5 cellular contexts compared by ENCODE assay signal in genomic region chr11:124127134-124127533, GRCh38. TPM values are rescaled to one million over a fixed set of nuclear protein-coding genes. Genes with fewer than 3 reads are reported as not detected.
"Had no signal": no experiment of that assay in that cellular context is flagged by ENCODE, and none has a peak within 500 bp of the region (broad histone marks: within the 10 kb centered on the region; RNA-seq: fewer than 3 reads in every experiment).

No MANE protein-coding gene starts in this region.

RNA-seq across cellular contexts. Expression of gene OR10D3, which starts 56.0 kb away (rescaled TPM):
- total RNA-seq: HepG2, HT-29, HT1080, IMR-90 had no signal
- polyA plus RNA-seq: HepG2, IgD-negative memory B cell, IMR-90 had no signal
